8 cellular contexts compared by ENCODE assay signal in genomic region chr15:67839929-67840746, GRCh38. TPM values are rescaled to one million over a fixed set of nuclear protein-coding genes. Genes with fewer than 3 reads are reported as not detected.
DNase-seq lines count a peak whose midpoint lies in the region; ATAC-seq and TF ChIP-seq lines count a peak whose summit lies in the region.

Gene RNU6-1, minus strand, starts transcription at chr15:67840045.

- intact Hi-C loops in Right ventricle myocardium superior (cut with DNase I), result loop anchor here (5.0 to 10.0 kb wide), 2 partner anchors 338 to 895 kb away; no protein-coding TSS in a partner anchor

- H3K9me3 ChIP-seq in adipocyte (ENCODE audit: control insufficient read depth, low read length) (no peaks in the 10 kb centered on the region), parathyroid adenoma (ENCODE audit: control insufficient read depth, low read length) (no peaks in the 10 kb centered on the region), tibial nerve (no peaks in the 10 kb centered on the region)

- peak within 1 kb of the TSS; percentile 95 for H2AFZ ChIP-seq in parathyroid adenoma

- H3K27me3 ChIP-seq in adipocyte (replicated peaks; ENCODE audit: control insufficient read depth, insufficient read depth, low read length) (peaks cover 14% of the 10 kb centered on the region), parathyroid adenoma (ENCODE audit: control insufficient read depth, insufficient read depth, low read length) (no peaks in the 10 kb centered on the region), tibial nerve (peaks cover 0 to 11% of the 10 kb centered on the region in 2 donors)

- peak within 1 kb of the TSS; percentile 94 for H3K9ac ChIP-seq in adipocyte (ENCODE audit: low read length)
- no peak within 1 kb of the TSS for H3K9ac ChIP-seq in parathyroid adenoma

- TF ChIP-seq POLR2A in tibial nerve (IDR thresholded peaks at IDR 0.05), result peak; percentile 91 to 94

- 1% methylated on average over 53 to 62 of the region's 62 CpGs for WGBS in tibial nerve, 2 donors

- TF ChIP-seq EP300 in tibial nerve (IDR thresholded peaks at IDR 0.05), result peak; percentile 81 to 97

- peak within 1 kb of the TSS; percentile 88 for H3K4me3 ChIP-seq in GM12865 (ENCODE audit: low read depth, low read length)
- H3K4me3 ChIP-seq in adipocyte (ENCODE audit: low read length), result peak within 1 kb of the TSS; percentile 92
- peak within 1 kb of the TSS; percentile 97 for H3K4me3 ChIP-seq in parathyroid adenoma (ENCODE audit: low read depth, low read length)
- peak within 1 kb of the TSS; percentile 72 to 97 (median 82) for H3K4me3 ChIP-seq in tibial nerve

- H3K36me3 ChIP-seq in adipocyte (ENCODE audit: control insufficient read depth, insufficient read depth, low read length, severe bottlenecking) (no peaks in the 10 kb centered on the region), parathyroid adenoma (ENCODE audit: control insufficient read depth, insufficient read depth, low read length) (no peaks in the 10 kb centered on the region), tibial nerve (no peaks in the 10 kb centered on the region)

- TF ChIP-seq CTCF in GM12865 (IDR thresholded peaks at IDR 0.05; ENCODE audit: insufficient read depth, low read depth, low read length, missing control alignments) (no peak), parathyroid adenoma (IDR thresholded peaks at IDR 0.05) (no peak), tibial nerve (IDR thresholded peaks at IDR 0.05) (peak in 2 of 5 experiments; percentile 8 to 24)

- H3K4me1 ChIP-seq in adipocyte (ENCODE audit: control insufficient read depth, insufficient read depth, low read length) (peaks cover 39% of the 10 kb centered on the region), parathyroid adenoma (peaks cover 3% of the 10 kb centered on the region), tibial nerve (peaks cover 0 to 66% (median 25%) of the 10 kb centered on the region in 4 donors)

- ATAC-seq in HG02763 (IDR thresholded peaks at IDR 0.05; ENCODE audit: unreplicated experiment) (peak; percentile 88), Right ventricle myocardium superior (ENCODE audit: poor library complexity) (peak; percentile 96)

- peak; percentile 97 for DNase-seq in GM12865 (ENCODE audit: low read depth)
- peak; percentile 99 for DNase-seq in NCI-H1417 treated with DMSO at 0.1 percent for 48 hours (lab: John Stamatoyannopoulos, UW)
- peak; percentile 68 to 94 for DNase-seq in SW 1271 (lab: John Stamatoyannopoulos, UW)
- DNase-seq in adipocyte (ENCODE audit: low read depth), result peak; percentile 97
- DNase-seq in Right ventricle myocardium superior, result peak; percentile 97
- DNase-seq in tibial nerve (ENCODE audit: low spot score in 2 of 2), result peak; percentile 92

- H3K4me2 ChIP-seq in parathyroid adenoma (ENCODE audit: low read length), result peak within 1 kb of the TSS; percentile 89

- H3K79me2 ChIP-seq in parathyroid adenoma, result no peaks in the 10 kb centered on the region

- H3K27ac ChIP-seq in parathyroid adenoma, result peak within 1 kb of the TSS; percentile 95
- H3K27ac ChIP-seq in tibial nerve, result peak within 1 kb of the TSS; percentile 96 to 100 (median 97)

RNA-seq across cellular contexts. Expression of gene RNU6-1, which starts in this region (rescaled TPM):
- total RNA-seq in Right ventricle myocardium superior (not detected), tibial nerve (not detected)

Comparison
In these comparisons a context has a peak if more than half of its experiments do, and no peak if none do; other contexts are left out.
1. Peak in every context shown above with its lines: DNase-seq, ATAC-seq, H3K4me3 ChIP-seq and H3K27ac ChIP-seq.
2. Peak in DNase-seq and ATAC-seq in Right ventricle myocardium superior; RNA of the gene not detected or under 1 TPM.
3. Peak in DNase-seq, H3K4me3 ChIP-seq and H3K27ac ChIP-seq in tibial nerve; RNA of the gene not detected or under 1 TPM.